Comparison of ENCODE assay signal across 9 cellular contexts in the genomic region with DNA sequence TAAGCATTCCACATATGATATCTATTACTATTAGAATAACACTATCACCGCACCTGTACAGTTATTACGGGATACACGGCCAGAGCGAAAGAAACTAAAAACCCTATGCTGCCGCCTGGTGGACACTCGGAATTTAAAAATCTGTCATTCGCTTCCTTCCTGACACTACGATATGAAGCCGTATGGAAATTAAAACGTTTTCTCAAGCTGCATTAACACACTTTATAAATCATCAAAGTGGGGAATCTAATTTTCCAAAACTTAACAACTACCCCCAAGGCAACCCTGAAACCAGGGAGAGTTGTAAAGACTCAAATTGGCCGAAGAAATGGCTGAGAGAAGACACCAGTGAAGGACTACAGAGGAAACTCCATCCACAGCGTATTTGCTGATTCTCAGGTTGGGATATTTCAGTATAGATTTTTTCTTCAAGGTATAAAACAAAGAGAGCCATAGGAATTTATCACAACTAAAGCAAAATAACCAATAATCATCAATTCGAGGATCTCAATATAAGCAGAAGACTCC. TPM values are rescaled to one million over a fixed set of nuclear protein-coding genes. Genes with fewer than 3 reads are reported as not detected.
DNase-seq lines count a peak whose midpoint lies in the region; ATAC-seq, FAIRE-seq and TF ChIP-seq lines count a peak whose summit lies in the region.
"Had no signal": no experiment of that assay in that cellular context is flagged by ENCODE, and none has a peak within 500 bp of the region (broad histone marks: within the 10 kb centered on the region; RNA-seq: fewer than 3 reads in every experiment).

No MANE protein-coding gene starts in this region.

- peaks cover 7% of the 10 kb centered on the region for H3K4me1 ChIP-seq in body of pancreas

- FAIRE-seq in TTC549 (lab: Jason Lieb, UNC), result peak; percentile 73
- FAIRE-seq in islet of Langerhans (lab: Jason Lieb, UNC), result peak; percentile 97

- H3K27me3 ChIP-seq in body of pancreas, result peaks cover 0 to under 1% of the 10 kb centered on the region in 2 donors

- H3K4me3 ChIP-seq in GM12864 (ENCODE audit: low read depth, low read length) (no peak overlapping the region), body of pancreas (no peak overlapping the region)

- H3K9me3 ChIP-seq in body of pancreas, result no peaks in the 10 kb centered on the region

- TF ChIP-seq CTCF in GM12864 (IDR thresholded peaks at IDR 0.05; ENCODE audit: low read depth, low read length, missing control alignments), result peak; percentile 66
- peak in 6 of 7 experiments; percentile 56 to 73 (median 68) for TF ChIP-seq CTCF in body of pancreas (IDR thresholded peaks at IDR 0.05)

- no peak for TF ChIP-seq POLR2A in body of pancreas (IDR thresholded peaks at IDR 0.05)

- intact Hi-C loops in body of pancreas (cut with DNase I), result loop anchor here (10.0 kb wide), 1 partner anchor 468 kb away; no protein-coding TSS in a partner anchor
- intact Hi-C loops in posterior vena cava (cut with DNase I), result loop anchor here in 1 of 2 donors (5.0 kb wide), 1 partner anchor 466 kb away; no protein-coding TSS in a partner anchor

- DNase-seq in GM12864 (ENCODE audit: low read depth) (peak; percentile 21), NCI-H146 treated with DMSO at 0.1 percent for 48 hours (lab: John Stamatoyannopoulos, UW; ENCODE audit: unreplicated experiment) (peak; percentile 26), body of pancreas (peak; percentile 58 to 79 (median 75)), posterior vena cava (ENCODE audit: low spot score) (no peak)
- DNase-seq in stimulated activated CD4-positive, alpha-beta T cell treated with anti-CD3 and anti-CD28 coated beads, Interleukin-1b, Interleukin-23, amount 100 ng/mL, for 24 hours (ENCODE audit: low read depth in 4 of 4, low spot score in 1 of 4), result peak; percentile 38 to 53 (median 48)

- 12 to 14% methylated on average over 13 of the region's 13 CpGs for WGBS in body of pancreas, 2 donors

- H3K27ac ChIP-seq in body of pancreas, result no peak overlapping the region
- H3K27ac ChIP-seq: skin epidermis had no signal

- no peaks in the 10 kb centered on the region for H3K36me3 ChIP-seq in body of pancreas (replicated peaks in 1 of 2; ENCODE audit: insufficient read depth in 1 of 2, low read depth in 2 of 2)

- ATAC-seq in HG02588 (IDR thresholded peaks at IDR 0.05; ENCODE audit: unreplicated experiment), result peak; percentile 79
- ATAC-seq in body of pancreas, result peak; percentile 81

RNA-seq across cellular contexts. Expression of a gene that starts 1.4 kb away (rescaled TPM):
- total RNA-seq in body of pancreas (under 1 TPM in 1 of 2 donors, not detected in 1; 0.26 TPM), posterior vena cava (not detected)

RNA-seq across cellular contexts. Expression of a gene that starts 36.7 kb away (rescaled TPM):
- total RNA-seq in body of pancreas (1 to 10 TPM; 2.3 to 5.7 TPM), posterior vena cava (under 1 TPM; 0.81 to 0.83 TPM)
